In the genomic region with DNA sequence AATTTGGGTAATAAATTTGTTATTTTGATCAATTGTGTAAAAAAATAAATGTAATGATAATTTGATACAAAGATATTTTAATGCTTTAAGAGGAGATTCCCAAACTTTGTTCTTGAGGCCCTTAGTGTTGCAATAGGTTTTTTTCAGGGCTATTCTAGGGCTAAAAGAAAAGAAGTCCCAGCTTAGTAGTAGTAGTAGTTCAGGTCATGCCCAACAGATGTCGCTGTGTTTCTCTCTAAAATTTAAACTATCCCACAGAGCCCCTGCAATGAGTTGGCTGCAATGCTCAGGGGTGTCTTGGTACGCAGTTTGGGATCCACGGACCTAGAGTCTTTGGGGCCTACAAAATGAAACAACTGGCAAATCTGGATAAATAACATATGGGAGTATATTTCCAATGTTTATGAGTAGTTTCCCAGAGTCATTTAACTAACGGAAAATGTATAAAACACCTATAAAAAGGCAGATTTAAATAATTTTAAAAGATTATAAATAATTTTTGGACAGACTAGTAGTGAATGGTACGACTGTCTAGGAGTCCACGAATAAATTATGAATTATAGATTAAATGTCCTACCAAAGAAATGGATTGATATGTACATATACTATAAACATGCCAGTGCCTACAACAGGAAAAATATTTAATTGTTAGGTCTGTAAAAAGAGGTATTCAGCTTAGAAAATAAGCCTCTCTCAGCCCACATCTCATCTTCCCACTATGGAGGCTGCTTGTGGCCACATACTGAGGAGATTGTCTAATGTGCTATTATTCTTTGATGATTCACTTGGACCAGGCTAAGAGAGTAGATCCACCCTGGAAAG, we compare ENCODE assay signal across 8 cellular contexts.
DNase-seq lines count a peak whose midpoint lies in the region; ATAC-seq and TF ChIP-seq lines count a peak whose summit lies in the region.

No MANE protein-coding gene starts in this region.

- H3K4me3 ChIP-seq in HFF-Myc (replicated peaks; ENCODE audit: low read depth, low read length) = no peak overlapping the region

- TF ChIP-seq CTCF in HFF-Myc (IDR thresholded peaks at IDR 0.05; ENCODE audit: low read depth, low read length, missing control alignments) = peak; percentile 70

- no peak for ATAC-seq in GM21528 (IDR thresholded peaks at IDR 0.05; ENCODE audit: low FRiP score, unreplicated experiment)

- peak; percentile 0 for DNase-seq in activated gamma-delta T cell treated with anti-CD3 and anti-CD28 coated beads, Interleukin-2, amount 50 U/mL, for 16 hours (ENCODE audit: low read depth)
- DNase-seq in activated gamma-delta T cell (lab: John Stamatoyannopoulos, UW) (no peak), HFF-Myc (ENCODE audit: extremely low read depth, low read depth) (peak; percentile 56), NCI-H526 (lab: John Stamatoyannopoulos, UW) (peak; percentile 31 to 48), anterior cingulate cortex (lab: John Stamatoyannopoulos, UW) (peak in 30 of 58 donors; percentile 0 to 62 (median 21)), iPS DF 4.7 (ENCODE audit: extremely low read depth, low spot score) (peak; percentile 75)
- peak; percentile 16 to 37 for DNase-seq in stimulated activated CD4-positive, alpha-beta T cell treated with anti-CD3 and anti-CD28 coated beads, Interleukin-2, amount 100 ng/mL, for 24 hours
